11 cellular contexts compared by ENCODE assay signal in genomic region chr3:172324591-172325203, GRCh38.
DNase-seq lines count a peak whose midpoint lies in the region; ATAC-seq and TF ChIP-seq lines count a peak whose summit lies in the region.
"Had no signal": no experiment of that assay in that cellular context is flagged by ENCODE, and none has a peak within 500 bp of the region (broad histone marks: within the 10 kb centered on the region; RNA-seq: fewer than 3 reads in every experiment).

No MANE protein-coding gene starts in this region.

- peaks cover 13% of the 10 kb centered on the region for H3K4me1 Mint-ChIP-seq in activated T-helper 1 cell treated with anti-CD3 and anti-CD28 coated beads, Interleukin-12 subunit alpha, Interleukin-12 subunit beta, Interleukin-2, Interleukin-4 antibody, amounts not matched to agents 30 ng/mL and 10 ng/mL and 1 ng/mL, durations not matched to agents 14 hours and 24 hours and 36 hours (ENCODE audit: low read depth)
- peaks cover 11% of the 10 kb centered on the region for H3K4me1 Mint-ChIP-seq in stimulated activated effector memory CD8-positive, alpha-beta T cell treated with anti-CD3 and anti-CD28 coated beads, Interleukin-12 subunit alpha, Interleukin-12 subunit beta, amount 100 ng/mL, for 72 hours

- peaks cover 33% of the 10 kb centered on the region for H3K36me3 Mint-ChIP-seq in activated T-helper 1 cell treated with anti-CD3 and anti-CD28 coated beads, Interleukin-12 subunit alpha, Interleukin-12 subunit beta, Interleukin-2, Interleukin-4 antibody, amounts not matched to agents 30 ng/mL and 10 ng/mL and 1 ng/mL, durations not matched to agents 14 hours and 24 hours and 36 hours (ENCODE audit: low read depth)
- peaks cover 48% of the 10 kb centered on the region for H3K36me3 Mint-ChIP-seq in stimulated activated effector memory CD8-positive, alpha-beta T cell treated with anti-CD3 and anti-CD28 coated beads, Interleukin-12 subunit alpha, Interleukin-12 subunit beta, amount 100 ng/mL, for 72 hours

- H3K4me3 ChIP-seq in heart left ventricle = no peak overlapping the region
- H3K4me3 ChIP-seq in mucosa of descending colon = no peak overlapping the region

- no peaks in the 10 kb centered on the region for H3K27me3 ChIP-seq in heart left ventricle

- TF ChIP-seq POLR2A in heart left ventricle (IDR thresholded peaks at IDR 0.05) = no peak

- peaks cover 0 to 80% (median 50%) of the 10 kb centered on the region in 9 donors for H3K36me3 ChIP-seq in heart left ventricle
- H3K36me3 ChIP-seq in mucosa of descending colon (ENCODE audit: low read depth) = no peaks in the 10 kb centered on the region

- WGBS in heart left ventricle, 4 donors = 77 to 93% (median 85%) methylated on average over 4 to 7 of the region's 7 CpGs

- TF ChIP-seq CTCF in heart left ventricle (IDR thresholded peaks at IDR 0.05) = no peak
- no peak for TF ChIP-seq CTCF in mucosa of descending colon (IDR thresholded peaks at IDR 0.05)

- DNase-seq in activated T-helper 1 cell treated with anti-CD3 and anti-CD28 coated beads, Interleukin-12 subunit alpha, Interleukin-12 subunit beta, Interleukin-2, Interleukin-4 antibody, amounts not matched to agents 30 ng/mL and 10 ng/mL and 1 ng/mL, durations not matched to agents 14 hours and 24 hours and 36 hours (ENCODE audit: low spot score) = no peak
- peak; percentile 38 to 73 (median 60) for DNase-seq in heart left ventricle
- DNase-seq in mucosa of descending colon = no peak
- no peak for DNase-seq in stimulated activated effector memory CD8-positive, alpha-beta T cell treated with anti-CD3 and anti-CD28 coated beads, Interleukin-12 subunit alpha, Interleukin-12 subunit beta, amount 100 ng/mL, for 72 hours (ENCODE audit: low spot score in 2 of 2)
- DNase-seq in NCI-H510A treated with DMSO at 0.1 percent for 48 hours (lab: John Stamatoyannopoulos, UW) = no peak
- DNase-seq in NCI-H526 (lab: John Stamatoyannopoulos, UW) = no peak
- no peak for DNase-seq in NCI-H82 (lab: John Stamatoyannopoulos, UW)
- DNase-seq: cerebellar nuclear complex, DMS53, NCI-H1092 had no signal

- H3K27ac Mint-ChIP-seq in activated T-helper 1 cell treated with anti-CD3 and anti-CD28 coated beads, Interleukin-12 subunit alpha, Interleukin-12 subunit beta, Interleukin-2, Interleukin-4 antibody, amounts not matched to agents 30 ng/mL and 10 ng/mL and 1 ng/mL, durations not matched to agents 14 hours and 24 hours and 36 hours = peak overlapping the region; percentile 23
- H3K27ac Mint-ChIP-seq in stimulated activated effector memory CD8-positive, alpha-beta T cell treated with anti-CD3 and anti-CD28 coated beads, Interleukin-12 subunit alpha, Interleukin-12 subunit beta, amount 100 ng/mL, for 72 hours = peak overlapping the region; percentile 56
- H3K27ac Mint-ChIP-seq: T-helper 2 cell treated with Interferon-gamma antibody and Interleukin-4, amounts not matched to agents 5 μg/mL and 100 μg/mL, for 36 hours had no signal

- H3K27me3 Mint-ChIP-seq in activated T-helper 1 cell treated with anti-CD3 and anti-CD28 coated beads, Interleukin-12 subunit alpha, Interleukin-12 subunit beta, Interleukin-2, Interleukin-4 antibody, amounts not matched to agents 30 ng/mL and 10 ng/mL and 1 ng/mL, durations not matched to agents 14 hours and 24 hours and 36 hours (ENCODE audit: insufficient read depth) = no peaks in the 10 kb centered on the region

- intact Hi-C loops in activated T-helper 1 cell treated with anti-CD3 and anti-CD28 coated beads, Interleukin-12 subunit alpha, Interleukin-12 subunit beta, Interleukin-2, Interleukin-4 antibody, amounts not matched to agents 30 ng/mL and 10 ng/mL and 1 ng/mL, durations not matched to agents 14 hours and 24 hours and 36 hours (cut with micrococcal nuclease) = no loop called here
- intact Hi-C loops in heart left ventricle (cut with DNase I) (loop anchor here in 3 of 10 donors (5.0 to 10.0 kb wide), 3 partner anchors 37 to 490 kb away; no protein-coding TSS in a partner anchor), mucosa of descending colon (cut with DNase I, micrococcal nuclease) (no loop called here)

- no peak overlapping the region for H3K4me3 Mint-ChIP-seq in activated T-helper 1 cell treated with anti-CD3 and anti-CD28 coated beads, Interleukin-12 subunit alpha, Interleukin-12 subunit beta, Interleukin-2, Interleukin-4 antibody, amounts not matched to agents 30 ng/mL and 10 ng/mL and 1 ng/mL, durations not matched to agents 14 hours and 24 hours and 36 hours
- no peak overlapping the region for H3K4me3 Mint-ChIP-seq in stimulated activated effector memory CD8-positive, alpha-beta T cell treated with anti-CD3 and anti-CD28 coated beads, Interleukin-12 subunit alpha, Interleukin-12 subunit beta, amount 100 ng/mL, for 72 hours
- H3K4me3 Mint-ChIP-seq: T-helper 2 cell treated with Interferon-gamma antibody and Interleukin-4, amounts not matched to agents 5 μg/mL and 100 μg/mL, for 36 hours had no signal

- H3K9me3 ChIP-seq in heart left ventricle = no peaks in the 10 kb centered on the region
- no peaks in the 10 kb centered on the region for H3K9me3 ChIP-seq in mucosa of descending colon

- H3K9me3 Mint-ChIP-seq in activated T-helper 1 cell treated with anti-CD3 and anti-CD28 coated beads, Interleukin-12 subunit alpha, Interleukin-12 subunit beta, Interleukin-2, Interleukin-4 antibody, amounts not matched to agents 30 ng/mL and 10 ng/mL and 1 ng/mL, durations not matched to agents 14 hours and 24 hours and 36 hours = no peaks in the 10 kb centered on the region
- no peaks in the 10 kb centered on the region for H3K9me3 Mint-ChIP-seq in stimulated activated effector memory CD8-positive, alpha-beta T cell treated with anti-CD3 and anti-CD28 coated beads, Interleukin-12 subunit alpha, Interleukin-12 subunit beta, amount 100 ng/mL, for 72 hours
- H3K9me3 Mint-ChIP-seq: T-helper 2 cell treated with Interferon-gamma antibody and Interleukin-4, amounts not matched to agents 5 μg/mL and 100 μg/mL, for 36 hours had no signal

- ATAC-seq in heart left ventricle (peak; percentile 70 to 83 (median 81)), mucosa of descending colon (peak; percentile 17)
- no peak for ATAC-seq in stimulated activated effector memory CD8-positive, alpha-beta T cell treated with anti-CD3 and anti-CD28 coated beads, Interleukin-12 subunit alpha, Interleukin-12 subunit beta, amount 100 ng/mL, for 72 hours

- H3K27ac ChIP-seq in heart left ventricle = peak overlapping the region in 11 of 12 donors; percentile 3 to 89 (median 54)

- H3K4me1 ChIP-seq in heart left ventricle (peaks cover 0 to 52% (median 39%) of the 10 kb centered on the region in 12 donors), mucosa of descending colon (ENCODE audit: low read depth) (no peaks in the 10 kb centered on the region)

Comparison
In these comparisons a context has a peak if more than half of its experiments do, and no peak if none do; other contexts are left out.
1. DNase-seq: peak in heart left ventricle (5 of 5); none in activated T-helper 1 cell treated with anti-CD3 and anti-CD28 coated beads, Interleukin-12 subunit alpha, Interleukin-12 subunit beta, Interleukin-2, Interleukin-4 antibody, amounts not matched to agents 30 ng/mL and 10 ng/mL and 1 ng/mL, durations not matched to agents 14 hours and 24 hours and 36 hours (single experiment), mucosa of descending colon (0 of 3), stimulated activated effector memory CD8-positive, alpha-beta T cell treated with anti-CD3 and anti-CD28 coated beads, Interleukin-12 subunit alpha, Interleukin-12 subunit beta, amount 100 ng/mL, for 72 hours (0 of 2), NCI-H510A treated with DMSO at 0.1 percent for 48 hours (single experiment), NCI-H526 (0 of 2) and NCI-H82 (single experiment).